Comparison of ENCODE assay signal across 7 cellular contexts in the genomic region with DNA sequence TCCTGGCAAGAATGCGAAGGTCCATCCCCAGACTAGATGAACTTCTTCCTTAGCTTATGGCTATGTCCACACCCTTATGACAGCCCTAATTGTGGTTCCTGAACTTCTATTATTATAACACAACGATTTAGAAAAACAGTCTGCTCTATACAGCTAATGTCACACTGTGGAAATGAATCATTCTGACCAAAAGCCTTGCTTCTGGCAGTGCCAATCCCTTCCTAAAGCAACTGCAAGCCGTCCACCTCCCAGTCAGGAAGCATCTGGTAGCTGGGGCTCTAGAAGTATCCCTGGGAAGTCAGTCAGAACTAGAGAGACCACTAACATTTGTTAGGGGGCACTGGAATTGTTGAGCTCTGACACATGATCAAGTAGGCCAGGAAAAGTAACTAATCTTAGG. TPM values are rescaled to one million over a fixed set of nuclear protein-coding genes. Genes with fewer than 3 reads are reported as not detected.
A peak's percentile ranks its signal among the peaks of the same experiment; 100 is the strongest.
DNase-seq lines count a peak whose midpoint lies in the region; ATAC-seq and TF ChIP-seq lines count a peak whose summit lies in the region.

No MANE protein-coding gene starts in this region.

- 47 to 48% methylated on average over 3 of the region's 3 CpGs for WGBS in esophagus squamous epithelium, 2 donors

- intact Hi-C loops in esophagus squamous epithelium (cut with DNase I), result loop anchor here (10.0 kb wide), 1 partner anchor 59 kb away; no protein-coding TSS in a partner anchor

- H3K4me3 ChIP-seq in RWPE2 (ENCODE audit: severe bottlenecking) (no peak overlapping the region), esophagus squamous epithelium (no peak overlapping the region), skeletal muscle tissue (ENCODE audit: low read length in 3 of 3) (no peak overlapping the region)

- H3K27ac ChIP-seq in RWPE2 (ENCODE audit: poor library complexity, severe bottlenecking) (peak overlapping the region; percentile 1), esophagus squamous epithelium (peak overlapping the region; percentile 15 to 68 (median 59)), skeletal muscle tissue (ENCODE audit: low read depth, low read length) (peak overlapping the region; percentile 15)

- TF ChIP-seq POLR2A in esophagus squamous epithelium (IDR thresholded peaks at IDR 0.05), result no peak

- ATAC-seq in RWPE2 (ENCODE audit: low read depth), result peak; percentile 72

- DNase-seq in HT1080 (ENCODE audit: low read depth), result peak; percentile 91
- no peak for DNase-seq in RWPE2 (ENCODE audit: low spot score)
- DNase-seq in esophagus squamous epithelium (lab: John Stamatoyannopoulos, UW), result no peak
- no peak for DNase-seq in NCI-H1436 (lab: John Stamatoyannopoulos, UW)
- DNase-seq in SHP77 treated with DMSO at 0.1 percent for 48 hours (lab: John Stamatoyannopoulos, UW), result no peak
- DNase-seq in NK-92 treated with Interleukin-12 subunit alpha and Interleukin-12 subunit beta, amount 100 ng/mL, for 24 hours (lab: John Stamatoyannopoulos, UW), result no peak

- H3K4me1 ChIP-seq in RWPE2 (ENCODE audit: insufficient read depth, poor library complexity, severe bottlenecking) (peaks cover 32% of the 10 kb centered on the region), esophagus squamous epithelium (peaks cover 8 to 30% (median 19%) of the 10 kb centered on the region in 3 donors), skeletal muscle tissue (ENCODE audit: control insufficient read depth in 3 of 3, insufficient read depth in 3 of 3, low read length in 3 of 3) (peaks cover 15 to 31% (median 25%) of the 10 kb centered on the region in 3 donors)

- H3K36me3 ChIP-seq in RWPE2 (ENCODE audit: low read depth) (no peaks in the 10 kb centered on the region), esophagus squamous epithelium (no peaks in the 10 kb centered on the region), skeletal muscle tissue (ENCODE audit: control insufficient read depth in 3 of 3, insufficient read depth in 3 of 3, low read length in 3 of 3) (no peaks in the 10 kb centered on the region)

- no peaks in the 10 kb centered on the region for H3K27me3 ChIP-seq in RWPE2 (ENCODE audit: insufficient read depth, poor library complexity, severe bottlenecking)
- no peaks in the 10 kb centered on the region for H3K27me3 ChIP-seq in esophagus squamous epithelium
- no peaks in the 10 kb centered on the region for H3K27me3 ChIP-seq in skeletal muscle tissue (ENCODE audit: control insufficient read depth in 3 of 3, insufficient read depth in 3 of 3, low read length in 3 of 3)

- TF ChIP-seq CTCF in RWPE2 (IDR thresholded peaks at IDR 0.05; ENCODE audit: poor library complexity, severe bottlenecking), result no peak
- TF ChIP-seq CTCF in esophagus squamous epithelium (IDR thresholded peaks at IDR 0.05), result no peak

- H3K9me3 ChIP-seq in RWPE2 (ENCODE audit: severe bottlenecking) (no peaks in the 10 kb centered on the region), esophagus squamous epithelium (no peaks in the 10 kb centered on the region), skeletal muscle tissue (ENCODE audit: control insufficient read depth in 3 of 3, low read length in 3 of 3) (no peaks in the 10 kb centered on the region)

- H3K9ac ChIP-seq in skeletal muscle tissue (ENCODE audit: low read depth in 1 of 3, low read length in 3 of 3), result no peak overlapping the region

RNA-seq across cellular contexts. Expression of a gene that starts 45.0 kb away (rescaled TPM):
- 31.3 and 33.7 TPM in 2 replicates for total RNA-seq in HT1080 (2014; rRNA removed; shearing (Covaris generic))
- polyA plus RNA-seq in HT1080 (2015; cell fraction: cytosol; rRNA removed), result 20.0 and 23.8 TPM in 2 replicates
- 26.9 and 32.4 TPM in 2 replicates for polyA plus RNA-seq in HT1080 (2015; cell fraction: nucleus; rRNA removed)
- 10 to 100 TPM; 11.3 to 24.6 (median 22.3) TPM for total RNA-seq in esophagus squamous epithelium
- 9.4 TPM for total RNA-seq in skeletal muscle tissue

Comparison
In these comparisons a context has a peak if more than half of its experiments do, and no peak if none do; other contexts are left out.
1. H3K27ac ChIP-seq: peak in every context shown above with its lines; median percentile 59 in esophagus squamous epithelium; 15 in skeletal muscle tissue; 1 in RWPE2.